In the genomic region with DNA sequence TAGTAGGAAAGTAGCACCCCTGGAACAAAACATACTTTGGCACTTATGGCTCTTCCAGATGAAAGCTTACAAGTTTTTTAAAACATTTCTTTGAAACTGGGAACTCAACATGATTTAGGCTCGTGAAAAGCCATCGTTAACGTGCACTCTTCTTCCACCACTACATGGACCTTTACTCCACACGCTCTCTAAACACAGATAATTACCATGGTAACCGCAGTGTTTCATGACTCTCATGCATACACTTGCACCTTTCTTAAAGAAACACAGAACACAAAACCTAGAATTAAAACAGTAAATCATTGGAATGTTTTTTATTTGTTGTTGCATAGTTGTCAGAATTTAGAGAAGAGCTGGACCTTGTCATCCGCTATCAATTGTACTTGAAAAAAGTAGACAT, we compare ENCODE assay signal across 17 cellular contexts.
DNase-seq lines count a peak whose midpoint lies in the region; ATAC-seq and TF ChIP-seq lines count a peak whose summit lies in the region.
"Had no signal": no experiment of that assay in that cellular context is flagged by ENCODE, and none has a peak within 500 bp of the region (broad histone marks: within the 10 kb centered on the region; RNA-seq: fewer than 3 reads in every experiment).

No MANE protein-coding gene starts in this region.

- TF ChIP-seq CTCF in progenitor cell of endocrine pancreas (IDR thresholded peaks at IDR 0.05; ENCODE audit: unreplicated experiment): no peak

- H3K4me1 ChIP-seq in CD8-positive, alpha-beta memory T cell (ENCODE audit: insufficient read depth, low read length): no peaks in the 10 kb centered on the region

- H3K4me3 Mint-ChIP-seq in progenitor cell of endocrine pancreas (ENCODE audit: low read depth): peak overlapping the region; percentile 2
- no peak overlapping the region for H3K4me3 Mint-ChIP-seq in CD8-positive, alpha-beta memory T cell
- H3K4me3 Mint-ChIP-seq in activated CD4-positive, alpha-beta memory T cell treated with anti-CD3 and anti-CD28 coated beads, Interleukin-2, amount 10 ng/mL, durations not matched to agents 7 days and 5 days: no peak overlapping the region
- H3K4me3 Mint-ChIP-seq: CD14-positive monocyte, GM23338, HFFc6 had no signal

- POLR2A ChIA-PET in CD8-positive, alpha-beta memory T cell (lab: Charles Lee): interaction anchor here (0.6 kb wide), 1 partner anchor 119 kb away, joined by 3 read pairs; no protein-coding TSS in a partner anchor
- POLR2A ChIA-PET in activated CD4-positive, alpha-beta memory T cell treated with anti-CD3 and anti-CD28 coated beads, Interleukin-2, amount 10 ng/mL, durations not matched to agents 7 days and 5 days (lab: Charles Lee): no interaction called here

- no peaks in the 10 kb centered on the region for H3K27me3 ChIP-seq in CD8-positive, alpha-beta memory T cell (ENCODE audit: insufficient read depth, low read length, poor library complexity, severe bottlenecking)

- no peak overlapping the region for H3K4me3 ChIP-seq in CD8-positive, alpha-beta memory T cell (ENCODE audit: low read length)
- H3K4me3 ChIP-seq: GM23338 had no signal

- CTCF ChIA-PET in CD8-positive, alpha-beta memory T cell (lab: Charles Lee): no interaction called here
- CTCF ChIA-PET in activated CD4-positive, alpha-beta memory T cell treated with anti-CD3 and anti-CD28 coated beads, Interleukin-2, amount 10 ng/mL, durations not matched to agents 7 days and 5 days (lab: Charles Lee): no interaction called here

- H3K27ac ChIP-seq in CD8-positive, alpha-beta memory T cell (ENCODE audit: low read depth, low read length): no peak overlapping the region

- H3K36me3 ChIP-seq in CD8-positive, alpha-beta memory T cell (ENCODE audit: insufficient read depth, low read length): no peaks in the 10 kb centered on the region

- H3K27me3 Mint-ChIP-seq in progenitor cell of endocrine pancreas: no peaks in the 10 kb centered on the region
- H3K27me3 Mint-ChIP-seq in CD8-positive, alpha-beta memory T cell: peaks cover under 1 to 2% of the 10 kb centered on the region in 2 donors
- no peaks in the 10 kb centered on the region for H3K27me3 Mint-ChIP-seq in activated CD4-positive, alpha-beta memory T cell treated with anti-CD3 and anti-CD28 coated beads, Interleukin-2, amount 10 ng/mL, durations not matched to agents 7 days and 5 days

- H3K9me3 Mint-ChIP-seq in progenitor cell of endocrine pancreas (ENCODE audit: low read depth): peaks cover 6% of the 10 kb centered on the region
- H3K9me3 Mint-ChIP-seq in CD8-positive, alpha-beta memory T cell: no peaks in the 10 kb centered on the region
- H3K9me3 Mint-ChIP-seq in activated CD4-positive, alpha-beta memory T cell treated with anti-CD3 and anti-CD28 coated beads, Interleukin-2, amount 10 ng/mL, durations not matched to agents 7 days and 5 days: no peaks in the 10 kb centered on the region
- H3K9me3 Mint-ChIP-seq: GM23338 had no signal

- H3K36me3 Mint-ChIP-seq in progenitor cell of endocrine pancreas (ENCODE audit: insufficient read depth): peaks cover 2% of the 10 kb centered on the region
- no peaks in the 10 kb centered on the region for H3K36me3 Mint-ChIP-seq in CD8-positive, alpha-beta memory T cell
- H3K36me3 Mint-ChIP-seq in activated CD4-positive, alpha-beta memory T cell treated with anti-CD3 and anti-CD28 coated beads, Interleukin-2, amount 10 ng/mL, durations not matched to agents 7 days and 5 days (ENCODE audit: low read depth): no peaks in the 10 kb centered on the region
- H3K36me3 Mint-ChIP-seq: CD14-positive monocyte had no signal

- no peak for ATAC-seq in HG03039 (IDR thresholded peaks at IDR 0.05; ENCODE audit: unreplicated experiment)
- ATAC-seq in HG03457 (IDR thresholded peaks at IDR 0.05; ENCODE audit: unreplicated experiment): no peak
- ATAC-seq: GM23338, SK-N-SH treated with all-trans-retinoic acid at 6 μM for 48 hours had no signal

- no peak overlapping the region for H3K27ac Mint-ChIP-seq in progenitor cell of endocrine pancreas
- peak overlapping the region in 1 of 8 donors; percentile 52 for H3K27ac Mint-ChIP-seq in CD8-positive, alpha-beta memory T cell
- H3K27ac Mint-ChIP-seq in activated CD4-positive, alpha-beta memory T cell treated with anti-CD3 and anti-CD28 coated beads, Interleukin-2, amount 10 ng/mL, durations not matched to agents 7 days and 5 days: no peak overlapping the region
- H3K27ac Mint-ChIP-seq: CD14-positive monocyte, GM23338, HFFc6 had no signal

- no peaks in the 10 kb centered on the region for H3K9me3 ChIP-seq in CD8-positive, alpha-beta memory T cell (ENCODE audit: low read length)

- peak; percentile 45 for DNase-seq in Daoy (ENCODE audit: low read depth)
- peak; percentile 33 for DNase-seq in LoVo (ENCODE audit: low spot score)
- DNase-seq in left kidney (ENCODE audit: low read depth, low spot score): peak; percentile 54
- no peak for DNase-seq in progenitor cell of endocrine pancreas (ENCODE audit: low spot score, unreplicated experiment)
- DNase-seq in CD8-positive, alpha-beta memory T cell: no peak
- no peak for DNase-seq in activated CD4-positive, alpha-beta memory T cell treated with anti-CD3 and anti-CD28 coated beads, Interleukin-2, amount 10 ng/mL, durations not matched to agents 7 days and 5 days
- DNase-seq: DND-41, HFFc6, NCI-H1092, NCI-H1694, NCI-H2107, NCI-H446 had no signal

- H3K4me1 Mint-ChIP-seq in progenitor cell of endocrine pancreas (ENCODE audit: low read depth): peaks cover 44% of the 10 kb centered on the region
- no peaks in the 10 kb centered on the region for H3K4me1 Mint-ChIP-seq in CD8-positive, alpha-beta memory T cell
- H3K4me1 Mint-ChIP-seq in activated CD4-positive, alpha-beta memory T cell treated with anti-CD3 and anti-CD28 coated beads, Interleukin-2, amount 10 ng/mL, durations not matched to agents 7 days and 5 days: no peaks in the 10 kb centered on the region

Comparison
In these comparisons a context has a peak if more than half of its experiments do, and no peak if none do; other contexts are left out.
1. DNase-seq: peak in Daoy (single experiment), LoVo (single experiment) and left kidney (single experiment); none in progenitor cell of endocrine pancreas (single experiment), CD8-positive, alpha-beta memory T cell (0 of 5) and activated CD4-positive, alpha-beta memory T cell treated with anti-CD3 and anti-CD28 coated beads, Interleukin-2, amount 10 ng/mL, durations not matched to agents 7 days and 5 days (single experiment).